In the genomic region with DNA sequence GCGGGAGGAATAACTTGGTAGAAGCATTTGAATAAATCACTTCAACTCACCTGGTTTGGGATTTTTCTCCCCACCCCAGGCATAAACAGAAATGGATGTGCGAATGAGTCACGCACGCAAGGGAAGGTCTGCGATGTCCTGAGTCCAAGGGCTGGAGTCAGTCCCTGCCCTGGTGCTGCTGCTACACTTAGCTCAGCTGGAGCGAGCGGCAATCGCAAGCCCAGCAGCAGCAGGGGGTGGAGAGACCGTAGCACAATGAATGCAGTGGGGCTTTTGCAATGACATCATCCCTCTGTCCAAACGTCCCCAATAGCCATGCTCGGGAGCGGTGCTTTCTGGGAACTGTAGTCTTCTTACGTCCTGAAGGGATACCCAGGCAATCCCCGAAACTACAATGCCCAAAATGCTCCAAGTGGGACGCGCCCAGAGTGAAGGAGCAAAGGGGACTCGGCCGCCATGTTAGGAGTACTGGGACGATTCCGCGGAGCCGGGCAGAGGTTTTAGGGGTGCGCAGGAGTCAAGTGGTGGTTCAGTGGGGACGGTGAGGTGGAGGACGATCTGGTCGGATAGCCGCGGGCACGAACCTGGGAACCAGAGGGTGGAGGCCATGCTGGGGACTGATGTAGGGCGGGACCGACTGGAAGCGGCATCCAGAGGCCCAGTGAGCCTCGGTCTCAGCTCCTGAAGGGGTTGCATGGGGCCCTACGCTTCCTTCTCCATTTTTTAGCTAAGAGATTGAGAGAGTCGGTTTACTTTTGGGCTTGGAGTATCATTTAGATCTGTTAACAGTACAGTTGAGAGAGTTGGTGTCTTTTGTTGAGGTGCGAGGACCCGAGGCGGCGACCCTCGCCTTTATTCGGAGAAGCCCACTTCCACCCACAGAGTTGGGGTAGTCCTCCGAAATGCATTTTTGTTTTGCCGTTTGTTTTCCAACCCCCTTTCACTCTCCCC, we compare ENCODE assay signal across 8 cellular contexts. TPM values are rescaled to one million over a fixed set of nuclear protein-coding genes. Genes with fewer than 3 reads are reported as not detected.
DNase-seq lines count a peak whose midpoint lies in the region; ATAC-seq and TF ChIP-seq lines count a peak whose summit lies in the region.

A gene with protein sequence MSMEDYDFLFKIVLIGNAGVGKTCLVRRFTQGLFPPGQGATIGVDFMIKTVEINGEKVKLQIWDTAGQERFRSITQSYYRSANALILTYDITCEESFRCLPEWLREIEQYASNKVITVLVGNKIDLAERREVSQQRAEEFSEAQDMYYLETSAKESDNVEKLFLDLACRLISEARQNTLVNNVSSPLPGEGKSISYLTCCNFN (minus strand): TSS at position 257 of the 951 bp plus-strand sequence. CDS start 74,581 bp downstream, outside the sequence.

- no peak within 1 kb of the TSS for H3K27ac Mint-ChIP-seq in activated naive CD8-positive, alpha-beta T cell treated with anti-CD3 and anti-CD28 coated beads for 36 hours
- no peak within 1 kb of the TSS for H3K27ac Mint-ChIP-seq in osteocyte (ENCODE audit: unreplicated experiment)

- H3K9me3 Mint-ChIP-seq in activated naive CD8-positive, alpha-beta T cell treated with anti-CD3 and anti-CD28 coated beads for 36 hours, result no peaks in the 10 kb centered on the region
- no peaks in the 10 kb centered on the region for H3K9me3 Mint-ChIP-seq in osteocyte (ENCODE audit: unreplicated experiment)

- H3K4me2 ChIP-seq in SK-N-SH, result peak within 1 kb of the TSS; percentile 86

- no peaks in the 10 kb centered on the region for H3K9me2 ChIP-seq in SK-N-SH

- peak; percentile 94 for DNase-seq in GM10248 (ENCODE audit: extremely low spot score)
- peak; percentile 100 for DNase-seq in NCI-H1092 (lab: John Stamatoyannopoulos, UW)
- peak; percentile 87 for DNase-seq in SK-N-SH
- peak; percentile 91 for DNase-seq in activated naive CD8-positive, alpha-beta T cell treated with anti-CD3 and anti-CD28 coated beads for 36 hours
- peak; percentile 93 to 100 (median 99) for DNase-seq in head of caudate nucleus
- peak; percentile 98 for DNase-seq in osteocyte (ENCODE audit: extremely low spot score, unreplicated experiment)

- no peaks in the 10 kb centered on the region for H3K27me3 Mint-ChIP-seq in activated naive CD8-positive, alpha-beta T cell treated with anti-CD3 and anti-CD28 coated beads for 36 hours
- H3K27me3 Mint-ChIP-seq in osteocyte (ENCODE audit: unreplicated experiment), result no peaks in the 10 kb centered on the region

- H3K4me1 ChIP-seq in SK-N-SH (ENCODE audit: control insufficient read depth in 1 of 2, insufficient read depth in 2 of 2, low read depth in 1 of 2, low read length in 1 of 2) (peaks cover 9 to 23% of the 10 kb centered on the region in 2 experiments; a peak in 2 of 4 replicates), thymus (ENCODE audit: control insufficient read depth, insufficient read depth, low read length) (peaks cover 4% of the 10 kb centered on the region)

- peaks cover 24% of the 10 kb centered on the region for H3K36me3 Mint-ChIP-seq in activated naive CD8-positive, alpha-beta T cell treated with anti-CD3 and anti-CD28 coated beads for 36 hours
- H3K36me3 Mint-ChIP-seq in osteocyte (ENCODE audit: unreplicated experiment), result peaks cover 14% of the 10 kb centered on the region

- no peak for TF ChIP-seq EP300 in SK-N-SH (IDR thresholded peaks at IDR 0.05; ENCODE audit: borderline replicate concordance in 1 of 2, low read depth in 1 of 2, low read length in 1 of 2)

- peak; percentile 95 for ATAC-seq in HG02610 (IDR thresholded peaks at IDR 0.05; ENCODE audit: unreplicated experiment)

- H3K36me3 ChIP-seq in SK-N-SH (replicated peaks in 1 of 2; ENCODE audit: control insufficient read depth in 1 of 2, insufficient read depth in 2 of 2, low read length in 1 of 2) (peaks cover 11 to 32% of the 10 kb centered on the region in 2 experiments), thymus (ENCODE audit: control insufficient read depth, insufficient read depth) (no peaks in the 10 kb centered on the region)

- H3K4me3 Mint-ChIP-seq in activated naive CD8-positive, alpha-beta T cell treated with anti-CD3 and anti-CD28 coated beads for 36 hours, result no peak within 1 kb of the TSS
- no peak within 1 kb of the TSS for H3K4me3 Mint-ChIP-seq in osteocyte (ENCODE audit: unreplicated experiment)

- 2% methylated on average over 35 of the region's 43 CpGs for WGBS in SK-N-SH (ENCODE audit: low lambda C conversion rate)
- WGBS in thymus, result under 1% methylated on average over 43 of the region's 43 CpGs

- H3K9ac ChIP-seq in SK-N-SH, result peak within 1 kb of the TSS; percentile 96

- H3K9me3 ChIP-seq in SK-N-SH (no peaks in the 10 kb centered on the region), thymus (ENCODE audit: control insufficient read depth) (no peaks in the 10 kb centered on the region)

- TF ChIP-seq RAD21 in SK-N-SH (IDR thresholded peaks at IDR 0.05; ENCODE audit: low read length), result peak; percentile 45

- peaks cover 23% of the 10 kb centered on the region for H3K4me1 Mint-ChIP-seq in activated naive CD8-positive, alpha-beta T cell treated with anti-CD3 and anti-CD28 coated beads for 36 hours
- H3K4me1 Mint-ChIP-seq in osteocyte (ENCODE audit: unreplicated experiment), result peaks cover 44% of the 10 kb centered on the region

- no peak for TF ChIP-seq CTCF in GM10248 (IDR thresholded peaks at IDR 0.05; ENCODE audit: control extremely low read depth, extremely low read depth, low read depth, missing control alignments)
- TF ChIP-seq CTCF in SK-N-SH (IDR thresholded peaks at IDR 0.05), result no peak
- no peak for TF ChIP-seq CTCF in osteocyte (IDR thresholded peaks at IDR 0.05)

- H3F3A ChIP-seq in SK-N-SH (replicated peaks; ENCODE audit: insufficient read depth), result peaks cover 9% of the 10 kb centered on the region

- CTCF ChIA-PET in GM10248 (lab: Yijun Ruan, JAX) (interaction anchor here (1.2 to 8.6 kb wide), 3 partner anchors 16 to 204 kb away, joined by 3 to 45 read pairs (median 3); no protein-coding TSS in a partner anchor), SK-N-SH (lab: Yijun Ruan, JAX) (interaction anchor here (1.4 to 1.8 kb wide), 3 partner anchors 10 to 178 kb away, joined by 4 to 5 read pairs (median 5); no protein-coding TSS in a partner anchor)

- no peaks in the 10 kb centered on the region for H4K20me1 ChIP-seq in SK-N-SH (ENCODE audit: insufficient read depth)

- H3K4me3 ChIP-seq in SK-N-SH (ENCODE audit: low read depth in 2 of 2, low read length in 1 of 2), result peak within 1 kb of the TSS; percentile 79 to 86
- H3K4me3 ChIP-seq in thymus (ENCODE audit: low read length), result peak within 1 kb of the TSS; percentile 73

- H3K27ac ChIP-seq in SK-N-SH (ENCODE audit: low read depth in 2 of 2, low read length in 1 of 2) (peak within 1 kb of the TSS; percentile 86 to 92), thymus (ENCODE audit: low read depth) (peak within 1 kb of the TSS; percentile 91)

- H3K27me3 ChIP-seq in SK-N-SH (ENCODE audit: insufficient read depth), result no peaks in the 10 kb centered on the region
- H3K27me3 ChIP-seq in thymus (ENCODE audit: control insufficient read depth, insufficient read depth), result peaks cover 18% of the 10 kb centered on the region

- intact Hi-C loops in head of caudate nucleus (cut with DNase I), result loop anchor here (2.0 to 10.0 kb wide), 4 partner anchors 47 to 167 kb away; a partner anchor contains a TSS

- POLR2A ChIA-PET in GM10248 (lab: Yijun Ruan, JAX), result interaction anchor here (0.6 to 2.0 kb wide), 5 partner anchors 9 to 102 kb away, joined by 3 to 5 read pairs (median 4); a partner anchor contains a TSS
- POLR2A ChIA-PET in SK-N-SH (lab: Yijun Ruan, JAX), result interaction anchor here (1.1 to 2.3 kb wide), 5 partner anchors 17 to 171 kb away, joined by 3 to 14 read pairs (median 6); a partner anchor contains a TSS

- H2AFZ ChIP-seq in SK-N-SH (ENCODE audit: low read depth), result peak within 1 kb of the TSS; percentile 80

- peaks cover 81% of the 10 kb centered on the region for H3K79me2 ChIP-seq in SK-N-SH (ENCODE audit: insufficient read depth)

TF ChIP-seq in SK-N-SH, 30 proteins besides CTCF, POLR2A, EP300 and RAD21 (continues in another document):
- peak; percentile 80; the same call in 1 of the 2 replicates for TF ChIP-seq SIN3A (IDR thresholded peaks at IDR 0.05; ENCODE audit: borderline replicate concordance, low read depth, low read length)
- TF ChIP-seq, protein P1, sequence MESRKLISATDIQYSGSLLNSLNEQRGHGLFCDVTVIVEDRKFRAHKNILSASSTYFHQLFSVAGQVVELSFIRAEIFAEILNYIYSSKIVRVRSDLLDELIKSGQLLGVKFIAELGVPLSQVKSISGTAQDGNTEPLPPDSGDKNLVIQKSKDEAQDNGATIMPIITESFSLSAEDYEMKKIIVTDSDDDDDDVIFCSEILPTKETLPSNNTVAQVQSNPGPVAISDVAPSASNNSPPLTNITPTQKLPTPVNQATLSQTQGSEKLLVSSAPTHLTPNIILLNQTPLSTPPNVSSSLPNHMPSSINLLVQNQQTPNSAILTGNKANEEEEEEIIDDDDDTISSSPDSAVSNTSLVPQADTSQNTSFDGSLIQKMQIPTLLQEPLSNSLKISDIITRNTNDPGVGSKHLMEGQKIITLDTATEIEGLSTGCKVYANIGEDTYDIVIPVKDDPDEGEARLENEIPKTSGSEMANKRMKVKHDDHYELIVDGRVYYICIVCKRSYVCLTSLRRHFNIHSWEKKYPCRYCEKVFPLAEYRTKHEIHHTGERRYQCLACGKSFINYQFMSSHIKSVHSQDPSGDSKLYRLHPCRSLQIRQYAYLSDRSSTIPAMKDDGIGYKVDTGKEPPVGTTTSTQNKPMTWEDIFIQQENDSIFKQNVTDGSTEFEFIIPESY (IDR thresholded peaks at IDR 0.05; ENCODE audit: borderline replicate concordance, low read depth), result no peak
- TF ChIP-seq, protein P2, sequence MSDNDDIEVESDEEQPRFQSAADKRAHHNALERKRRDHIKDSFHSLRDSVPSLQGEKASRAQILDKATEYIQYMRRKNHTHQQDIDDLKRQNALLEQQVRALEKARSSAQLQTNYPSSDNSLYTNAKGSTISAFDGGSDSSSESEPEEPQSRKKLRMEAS (IDR thresholded peaks at IDR 0.05; ENCODE audit: low read depth), result peak; percentile 56; the same call in 1 of the 2 replicates

RNA-seq across cellular contexts. Expression of the gene that starts here (rescaled TPM):
- polyA plus RNA-seq in SK-N-SH (2012; rRNA removed) (3.3 and 4.5 TPM in 2 replicates), thymus (7.5 TPM)
- polyA plus RNA-seq in SK-N-SH (2012; cell fraction: cytosol; rRNA removed), result 3.3 and 4.4 TPM in 2 replicates
- 1.8 and 3.7 TPM in 2 replicates for polyA plus RNA-seq in SK-N-SH (2012; cell fraction: nucleus; rRNA removed)
- total RNA-seq in activated naive CD8-positive, alpha-beta T cell treated with anti-CD3 and anti-CD28 coated beads for 36 hours, result 10 to 100 TPM; 23.1 to 23.4 TPM
- total RNA-seq in osteocyte, result 73.8 and 79.7 TPM in 2 replicates

Comparison
In these comparisons a context has a peak if more than half of its experiments do, and no peak if none do; other contexts are left out.
1. Peak in every context shown above with its lines: DNase-seq, ATAC-seq, H3K4me3 ChIP-seq and H3K27ac ChIP-seq.